21 cellular contexts compared by ENCODE assay signal in genomic region chr3:77799280-77799679, GRCh38.
DNase-seq lines count a peak whose midpoint lies in the region; ATAC-seq, FAIRE-seq and TF ChIP-seq lines count a peak whose summit lies in the region.
"Had no signal": no experiment of that assay in that cellular context is flagged by ENCODE, and none has a peak within 500 bp of the region (broad histone marks: within the 10 kb centered on the region; RNA-seq: fewer than 3 reads in every experiment).

No MANE protein-coding gene starts in this region.

- TF ChIP-seq EP300 in H1 (IDR thresholded peaks at IDR 0.05; ENCODE audit: borderline replicate concordance in 1 of 2, low read depth in 2 of 2, low read length in 2 of 2) = no peak

- H3K9ac ChIP-seq in H1 (replicated peaks in 1 of 4; ENCODE audit: extremely low read depth in 1 of 4, low read depth in 3 of 4, low read length in 3 of 4) (no peak overlapping the region), mesendoderm (ENCODE audit: low read length) (no peak overlapping the region)
- H3K9ac ChIP-seq: BLaER1 treated with 17β-estradiol and CSF1 and Interleukin-3, amounts not matched to agents 10 nM and 100 nM; KMS-11 had no signal

- no peaks in the 10 kb centered on the region for H3K23me2 ChIP-seq in H1 (ENCODE audit: low read depth, low read length)

- DNase-seq in DMS114 treated with DMSO at 0.1 percent for 48 hours (lab: John Stamatoyannopoulos, UW; ENCODE audit: unreplicated experiment) (peak; percentile 66), NCI-H187 (lab: John Stamatoyannopoulos, UW) (peak; percentile 23 to 57), NCI-H2227 treated with DMSO at 0.1 percent for 48 hours (lab: John Stamatoyannopoulos, UW) (peak; percentile 50), H1 (ENCODE audit: low read depth in 1 of 2, low spot score in 2 of 2) (no peak), left ventricle myocardium inferior (no peak), HAP-1 (ENCODE audit: low spot score in 2 of 2) (no peak), mesendoderm (no peak)
- DNase-seq: CD8-positive, alpha-beta memory T cell; GF-D8; H7; NCI-H1048; NCI-H1694 treated with DMSO at 0.1 percent for 48 hours; NCI-H524; NK-92 treated with Interleukin-12 subunit alpha and Interleukin-12 subunit beta, amount 100 ng/mL, for 24 hours had no signal

- TF ChIP-seq POLR2A in H1 (IDR thresholded peaks at IDR 0.05; ENCODE audit: control extremely low read depth in 1 of 2, low read depth in 2 of 2, low read length in 2 of 2) = no peak

- H2BK5ac ChIP-seq in H1 (ENCODE audit: low read depth, low read length) (no peak overlapping the region), mesendoderm (ENCODE audit: low read length) (no peak overlapping the region)

- H2AK5ac ChIP-seq in H1 (ENCODE audit: low read depth, low read length) (no peak overlapping the region), mesendoderm (ENCODE audit: low read length) (no peak overlapping the region)

- no peak overlapping the region for H3K18ac ChIP-seq in H1 (ENCODE audit: extremely low read depth, low read length)
- no peak overlapping the region for H3K18ac ChIP-seq in mesendoderm (ENCODE audit: low read length)

- in situ Hi-C loops in HAP-1 (cut with MboI; ENCODE audit: low sequenced_read_pairs) = no loop called here

- H3K23ac ChIP-seq in H1 (ENCODE audit: insufficient read length) (no peak overlapping the region), mesendoderm (ENCODE audit: low read length) (no peak overlapping the region)

- H3K14ac ChIP-seq in H1 (ENCODE audit: insufficient read length) = no peak overlapping the region

- H3K79me2 ChIP-seq in H1 (ENCODE audit: control insufficient read depth in 1 of 2, insufficient read depth in 2 of 2, low read length in 2 of 2) (no peaks in the 10 kb centered on the region), mesendoderm (ENCODE audit: control insufficient read depth, insufficient read depth, low read length) (no peaks in the 10 kb centered on the region)

- no peak overlapping the region for H2BK120ac ChIP-seq in H1 (replicated peaks; ENCODE audit: low read depth, low read length)
- no peak overlapping the region for H2BK120ac ChIP-seq in mesendoderm (ENCODE audit: low read depth, low read length)

- no peak overlapping the region for H3K27ac ChIP-seq in H1 (ENCODE audit: low read depth, low read length)
- no peak overlapping the region for H3K27ac ChIP-seq in left ventricle myocardium inferior (replicated peaks)
- no peak overlapping the region for H3K27ac ChIP-seq in mesendoderm (ENCODE audit: low read depth, low read length)
- H3K27ac ChIP-seq: BLaER1 treated with 17β-estradiol and CSF1 and Interleukin-3, amounts not matched to agents 10 nM and 100 nM; KMS-11 had no signal

- POLR2A ChIA-PET in H1 (lab: Charles Lee; ENCODE audit: partially characterized antibody) = no interaction called here

- no peak overlapping the region for H4K5ac ChIP-seq in H1 (ENCODE audit: insufficient read length, low read depth, low read length)
- H4K5ac ChIP-seq in mesendoderm (ENCODE audit: low read length) = no peak overlapping the region

- intact Hi-C loops in left ventricle myocardium inferior (cut with micrococcal nuclease) = no loop called here

- H3K79me1 ChIP-seq in H1 (ENCODE audit: low read depth, low read length) (no peaks in the 10 kb centered on the region), mesendoderm (ENCODE audit: low read length) (no peaks in the 10 kb centered on the region)

- no peaks in the 10 kb centered on the region for H3K9me3 ChIP-seq in H1 (ENCODE audit: insufficient read depth in 2 of 2, low read depth in 1 of 2, low read length in 1 of 2)
- H3K9me3 ChIP-seq in left ventricle myocardium inferior (replicated peaks) = no peaks in the 10 kb centered on the region
- no peaks in the 10 kb centered on the region for H3K9me3 ChIP-seq in HAP-1
- H3K9me3 ChIP-seq: BLaER1 treated with 17β-estradiol and CSF1 and Interleukin-3, amounts not matched to agents 10 nM and 100 nM had no signal

- H2BK15ac ChIP-seq in H1 (ENCODE audit: low read length) (no peak overlapping the region), mesendoderm (replicated peaks; ENCODE audit: low read depth) (no peak overlapping the region)

- peaks cover 0 to 4% (median 1%) of the 10 kb centered on the region in 4 experiments; a peak in 2 of 7 replicates for H3K4me1 ChIP-seq in H1 (replicated peaks in 1 of 4; ENCODE audit: control insufficient read depth in 3 of 4, insufficient read depth in 4 of 4, low read length in 3 of 4)
- no peaks in the 10 kb centered on the region for H3K4me1 ChIP-seq in left ventricle myocardium inferior
- H3K4me1 ChIP-seq in HAP-1 = peaks cover 8% of the 10 kb centered on the region
- H3K4me1 ChIP-seq in mesendoderm (ENCODE audit: control insufficient read depth, low read depth, low read length) = no peaks in the 10 kb centered on the region
- H3K4me1 ChIP-seq: BLaER1 treated with 17β-estradiol and CSF1 and Interleukin-3, amounts not matched to agents 10 nM and 100 nM had no signal

- H3K36me3 ChIP-seq in H1 (ENCODE audit: control insufficient read depth in 2 of 4, insufficient read depth in 4 of 4, low read length in 3 of 4) = no peaks in the 10 kb centered on the region
- no peaks in the 10 kb centered on the region for H3K36me3 ChIP-seq in left ventricle myocardium inferior
- H3K36me3 ChIP-seq in HAP-1 (replicated peaks) = no peaks in the 10 kb centered on the region
- H3K36me3 ChIP-seq in mesendoderm (ENCODE audit: control insufficient read depth, insufficient read depth, low read length) = no peaks in the 10 kb centered on the region
- H3K36me3 ChIP-seq: BLaER1 treated with 17β-estradiol and CSF1 and Interleukin-3, amounts not matched to agents 10 nM and 100 nM had no signal

- WGBS in H1 (ENCODE audit: extremely low coverage in 1 of 2, insufficient coverage in 1 of 2, insufficient read length in 1 of 2, insufficient replicate concordance in 2 of 2, low coverage in 1 of 2, low lambda C conversion rate in 2 of 2, missing lambda C conversion rate in 1 of 2), 2 experiments = 89% methylated on average over 5 of the region's 5 CpGs; no CpG with 5 or more reads in 1 of the 2 experiments
- no CpG with 5 or more reads among the region's 5 CpGs for WGBS in mesendoderm (ENCODE audit: extremely low coverage, insufficient coverage, low lambda C conversion rate)

- no peaks in the 10 kb centered on the region for H3K27me3 ChIP-seq in H1 (replicated peaks in 1 of 4; ENCODE audit: control insufficient read depth in 3 of 4, extremely low read depth in 1 of 4, insufficient read depth in 3 of 4, low read length in 3 of 4)
- H3K27me3 ChIP-seq in left ventricle myocardium inferior (ENCODE audit: low read depth) = no peaks in the 10 kb centered on the region
- no peaks in the 10 kb centered on the region for H3K27me3 ChIP-seq in HAP-1 (ENCODE audit: low read depth)
- H3K27me3 ChIP-seq in mesendoderm (ENCODE audit: insufficient read depth, low read length, poor library complexity) = no peaks in the 10 kb centered on the region
- H3K27me3 ChIP-seq: BLaER1 treated with 17β-estradiol and CSF1 and Interleukin-3, amounts not matched to agents 10 nM and 100 nM had no signal

- H3K4me3 ChIP-seq in H1 (ENCODE audit: extremely low read depth in 1 of 4, insufficient read depth in 2 of 4, low read depth in 3 of 4, low read length in 4 of 4) (no peak overlapping the region), left ventricle myocardium inferior (no peak overlapping the region), HAP-1 (no peak overlapping the region), mesendoderm (ENCODE audit: low read length) (no peak overlapping the region)
- H3K4me3 ChIP-seq: BLaER1 treated with 17β-estradiol and CSF1 and Interleukin-3, amounts not matched to agents 10 nM and 100 nM had no signal

- no peak for FAIRE-seq in H1 (lab: Jason Lieb, UNC)
- FAIRE-seq: A204.1, GM12891, GM18507 had no signal

- no peak overlapping the region for H2BK12ac ChIP-seq in H1 (ENCODE audit: low read depth, low read length)

- TF ChIP-seq RAD21 in H1 (IDR thresholded peaks at IDR 0.05 in 1 of 2, conservative IDR thresholded peaks at IDR 0.05 in 1 of 2; ENCODE audit: low read depth in 2 of 2, low read length in 2 of 2) = no peak

- peak overlapping the region; percentile 25 for H4K91ac ChIP-seq in H1 (replicated peaks; ENCODE audit: insufficient read length, low read length)

- H3K4me2 ChIP-seq in H1 (ENCODE audit: insufficient read depth in 1 of 2, low read depth in 2 of 2, low read length in 2 of 2) = no peak overlapping the region
- no peak overlapping the region for H3K4me2 ChIP-seq in mesendoderm (ENCODE audit: low read length)
- H3K4me2 ChIP-seq: BLaER1 treated with 17β-estradiol and CSF1 and Interleukin-3, amounts not matched to agents 10 nM and 100 nM; KMS-11 had no signal

- H2AFZ ChIP-seq in H1 (ENCODE audit: low read length) = no peak overlapping the region

- H2BK20ac ChIP-seq in H1 (ENCODE audit: low read length) = no peak overlapping the region

- TF ChIP-seq CTCF in H1 (IDR thresholded peaks at IDR 0.05; ENCODE audit: control extremely low read depth in 1 of 3, insufficient read depth in 1 of 3, low read depth in 1 of 3, low read length in 3 of 3) = no peak
- no peak for TF ChIP-seq CTCF in left ventricle myocardium inferior (IDR thresholded peaks at IDR 0.05; ENCODE audit: borderline replicate concordance)

- H4K8ac ChIP-seq in H1 (ENCODE audit: extremely low read depth, insufficient read depth, low read length) (no peak overlapping the region), mesendoderm (ENCODE audit: low read depth, low read length) (no peak overlapping the region)

- CTCF ChIA-PET in H1 (lab: Charles Lee; ENCODE audit: partially characterized antibody) = no interaction called here

- no peak overlapping the region for H3K56ac ChIP-seq in H1 (replicated peaks; ENCODE audit: insufficient read length, low read depth, low read length)
- H3K56ac ChIP-seq in mesendoderm (ENCODE audit: low read length) = no peak overlapping the region

- no peaks in the 10 kb centered on the region for H4K20me1 ChIP-seq in H1 (replicated peaks in 1 of 2; ENCODE audit: control insufficient read depth in 1 of 2, insufficient read depth in 2 of 2, low read length in 2 of 2)
- H4K20me1 ChIP-seq: BLaER1 treated with 17β-estradiol and CSF1 and Interleukin-3, amounts not matched to agents 10 nM and 100 nM had no signal

- ATAC-seq in GM21367 (IDR thresholded peaks at IDR 0.05; ENCODE audit: unreplicated experiment) = no peak
- ATAC-seq: SK-N-SH treated with all-trans-retinoic acid at 6 μM for 48 hours had no signal

- H3K4ac ChIP-seq in H1 (replicated peaks; ENCODE audit: insufficient read length, low read depth, low read length) (no peak overlapping the region), mesendoderm (ENCODE audit: low read depth, low read length) (no peak overlapping the region)

TF ChIP-seq in H1, 55 proteins besides CTCF, POLR2A, EP300 and RAD21:
- TF ChIP-seq SRF (IDR thresholded peaks at IDR 0.05; ENCODE audit: low read depth, low read length) (no peak), SP4 (IDR thresholded peaks at IDR 0.05; ENCODE audit: low read length) (no peak), JUND (IDR thresholded peaks at IDR 0.05; ENCODE audit: low read length) (no peak), PHF8 (conservative IDR thresholded peaks at IDR 0.05; ENCODE audit: low read depth, low read length) (no peak), NRF1 (IDR thresholded peaks at IDR 0.05; ENCODE audit: low read depth, low read length) (no peak), EGR1 (IDR thresholded peaks at IDR 0.05; ENCODE audit: borderline replicate concordance, low read depth, low read length) (no peak), KDM5A (IDR thresholded peaks at IDR 0.05; ENCODE audit: low read length) (no peak)

Comparison
In these comparisons a context has a peak if more than half of its experiments do, and no peak if none do; other contexts are left out.
1. DNase-seq: peak in DMS114 treated with DMSO at 0.1 percent for 48 hours (single experiment), NCI-H187 (2 of 2) and NCI-H2227 treated with DMSO at 0.1 percent for 48 hours (single experiment); none in H1 (0 of 2), left ventricle myocardium inferior (single experiment), HAP-1 (0 of 2) and mesendoderm (single experiment).